11 cellular contexts compared by ENCODE assay signal in the genomic region with DNA sequence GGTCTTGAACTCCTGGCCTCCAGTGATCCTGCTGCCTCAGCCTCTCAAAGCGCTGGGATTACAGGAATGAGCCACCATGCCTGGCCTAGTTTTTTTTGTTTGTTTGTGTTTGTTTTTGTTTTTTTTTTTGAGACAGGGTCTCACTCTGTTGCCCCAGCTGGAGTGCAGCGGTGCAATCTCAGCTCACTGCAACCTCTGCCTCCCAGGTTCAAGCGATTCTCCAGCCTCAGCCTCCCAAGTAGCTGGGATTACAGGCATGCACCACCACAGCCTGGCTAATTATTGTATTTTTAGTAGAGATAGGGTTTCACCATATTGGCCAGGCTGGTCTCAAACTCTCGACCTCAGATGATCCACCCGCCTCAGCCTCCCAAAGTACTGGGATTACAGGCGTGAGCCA. TPM values are rescaled to one million over a fixed set of nuclear protein-coding genes. Genes with fewer than 3 reads are reported as not detected.
"Had no signal": no experiment of that assay in that cellular context is flagged by ENCODE, and none has a peak within 500 bp of the region (broad histone marks: within the 10 kb centered on the region; RNA-seq: fewer than 3 reads in every experiment).

No MANE protein-coding gene starts in this region.

RNA-seq across cellular contexts. Expression of gene SHCBP1L, which starts 9.6 kb away (rescaled TPM):
- total RNA-seq: PC-3, PC-9, Peyer's patch, Right ventricle myocardium inferior, Right ventricle myocardium superior, RPMI7951, SJCRH30, SJSA1, SK-MEL-5, T-cell had no signal
- polyA plus RNA-seq: SK-N-SH had no signal
